ENCODE assay signal across 26 cellular contexts in the genomic region with DNA sequence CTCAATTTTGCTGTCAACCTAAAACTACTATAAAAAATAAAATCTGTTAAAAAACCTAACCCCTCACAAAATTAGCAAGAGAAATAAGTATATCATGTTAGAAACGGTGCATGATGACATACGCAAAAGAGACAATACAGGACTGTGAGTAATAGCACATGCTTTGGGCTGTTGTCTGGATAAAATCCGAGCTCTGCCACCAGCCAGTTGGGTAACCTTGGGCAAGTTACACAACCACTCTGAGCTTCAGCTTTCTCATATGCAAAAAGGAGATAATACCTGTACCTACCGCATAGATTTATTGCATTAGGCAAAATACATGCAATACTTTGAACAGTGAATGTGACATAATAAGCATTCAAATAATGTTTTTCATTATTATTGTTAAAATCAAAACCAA.
"Had no signal": no experiment of that assay in that cellular context is flagged by ENCODE, and none has a peak within 500 bp of the region (broad histone marks: within the 10 kb centered on the region; RNA-seq: fewer than 3 reads in every experiment).

No MANE protein-coding gene starts in this region.

- H3K4me3 ChIP-seq: SJCRH30, SK-N-MC had no signal

- H3K4me1 ChIP-seq: SJCRH30 had no signal

- H3K4me1 Mint-ChIP-seq: activated CD4-positive, alpha-beta T cell treated with anti-CD3 and anti-CD28 coated beads, Interleukin-2, amount 10 ng/mL, durations not matched to agents 24 days and 14 days; activated naive CD4-positive, alpha-beta T cell treated with anti-CD3 and anti-CD28 coated beads, Interleukin-2, amount 50 U/mL, for 24 hours; activated naive CD8-positive, alpha-beta T cell treated with anti-CD3 and anti-CD28 coated beads, Interleukin-2, amount 10 ng/mL, durations not matched to agents 7 days and 5 days; brain had no signal

- H3K27ac ChIP-seq: KMS-11, SJCRH30, SK-N-MC had no signal

- H3K4me2 ChIP-seq: KMS-11 had no signal

- H3K27me3 Mint-ChIP-seq: activated CD4-positive, alpha-beta T cell treated with anti-CD3 and anti-CD28 coated beads, Interleukin-2, amount 10 ng/mL, durations not matched to agents 24 days and 14 days; activated naive CD4-positive, alpha-beta T cell treated with anti-CD3 and anti-CD28 coated beads, Interleukin-2, amount 50 U/mL, for 24 hours; activated naive CD8-positive, alpha-beta T cell treated with anti-CD3 and anti-CD28 coated beads, Interleukin-2, amount 10 ng/mL, durations not matched to agents 7 days and 5 days; activated T-cell treated with anti-CD3 and anti-CD28 coated beads, Interleukin-2, amount 50 U/mL, for 24 hours had no signal

- H3K36me3 Mint-ChIP-seq: activated naive CD4-positive, alpha-beta T cell treated with anti-CD3 and anti-CD28 coated beads, Interleukin-2, amount 50 U/mL, for 24 hours; activated naive CD8-positive, alpha-beta T cell treated with anti-CD3 and anti-CD28 coated beads, Interleukin-2, amount 10 ng/mL, durations not matched to agents 7 days and 5 days; brain had no signal

- H3K4me3 Mint-ChIP-seq: activated CD4-positive, alpha-beta T cell treated with anti-CD3 and anti-CD28 coated beads, Interleukin-2, amount 10 ng/mL, durations not matched to agents 24 days and 14 days; activated CD8-positive, alpha-beta T cell treated with anti-CD3 and anti-CD28 coated beads, Interleukin-2, amount 10 ng/mL, durations not matched to agents 7 days and 5 days; activated naive CD4-positive, alpha-beta T cell treated with anti-CD3 and anti-CD28 coated beads, Interleukin-2, amount 50 U/mL, for 24 hours; activated naive CD8-positive, alpha-beta T cell treated with anti-CD3 and anti-CD28 coated beads, Interleukin-2, amount 10 ng/mL, durations not matched to agents 7 days and 5 days; activated T-cell treated with anti-CD3 and anti-CD28 coated beads, Interleukin-2, amount 50 U/mL, for 24 hours; brain; T-helper 2 cell treated with Interferon-gamma antibody and Interleukin-4, amounts not matched to agents 5 μg/mL and 100 μg/mL, for 36 hours had no signal

- H3K9me3 ChIP-seq: SJCRH30 had no signal

- H3K27ac Mint-ChIP-seq: activated CD4-positive, alpha-beta T cell treated with anti-CD3 and anti-CD28 coated beads, Interleukin-2, amount 10 ng/mL, durations not matched to agents 24 days and 14 days; activated CD8-positive, alpha-beta T cell treated with anti-CD3 and anti-CD28 coated beads, Interleukin-2, amount 10 ng/mL, durations not matched to agents 7 days and 5 days; activated naive CD4-positive, alpha-beta T cell treated with anti-CD3 and anti-CD28 coated beads, Interleukin-2, amount 50 U/mL, for 24 hours; activated naive CD8-positive, alpha-beta T cell treated with anti-CD3 and anti-CD28 coated beads, Interleukin-2, amount 10 ng/mL, durations not matched to agents 7 days and 5 days; activated T-cell treated with anti-CD3 and anti-CD28 coated beads, Interleukin-2, amount 50 U/mL, for 24 hours; activated T-helper 2 cell treated with anti-CD3 and anti-CD28 coated beads, Interferon-gamma antibody, Interleukin-2, Interleukin-4, amounts not matched to agents 10 μg/mL and 5 μg/mL and 100 μg/mL, durations not matched to agents 14 hours and 24 hours and 36 hours; brain; T-helper 2 cell treated with Interferon-gamma antibody and Interleukin-4, amounts not matched to agents 5 μg/mL and 100 μg/mL, for 36 hours had no signal

- H3K27me3 ChIP-seq: SJCRH30 had no signal

- H3K9me3 Mint-ChIP-seq: activated naive CD4-positive, alpha-beta T cell treated with anti-CD3 and anti-CD28 coated beads, Interleukin-2, amount 50 U/mL, for 24 hours; activated T-cell treated with anti-CD3 and anti-CD28 coated beads, Interleukin-2, amount 50 U/mL, for 24 hours; brain had no signal

- H3K36me3 ChIP-seq: SJCRH30 had no signal

- DNase-seq: activated CD4-positive, alpha-beta T cell treated with anti-CD3 and anti-CD28 coated beads, Interleukin-2, amount 10 ng/mL, durations not matched to agents 24 days and 14 days; activated CD4-positive, alpha-beta T cell treated with anti-CD3 and anti-CD28 coated beads, Interleukin-2, amount 50 U/mL, for 4 hours; activated CD8-positive, alpha-beta T cell treated with anti-CD3 and anti-CD28 coated beads, Interleukin-2, amount 10 ng/mL, durations not matched to agents 7 days and 5 days; activated gamma-delta T cell; activated naive CD4-positive, alpha-beta T cell treated with Interleukin-2 at 50 U/mL for 16 hours; activated naive CD8-positive, alpha-beta T cell treated with anti-CD3 and anti-CD28 coated beads, Interleukin-2, amount 10 ng/mL, durations not matched to agents 7 days and 5 days; activated T-cell treated with anti-CD3 and anti-CD28 coated beads, Interleukin-2, amount 50 U/mL, for 24 hours; anterior cingulate cortex; central memory CD4-positive, alpha-beta T cell; MV-4-11; NCI-H1092; NCI-H1436 treated with DMSO at 0.1 percent for 48 hours; NCI-H1694 treated with DMSO at 0.1 percent for 48 hours; NCI-H2029; NCI-H345; NCI-H524 treated with DMSO at 0.1 percent for 48 hours; NK-92 treated with Interleukin-12 subunit alpha and Interleukin-12 subunit beta, amount 100 ng/mL, for 24 hours; OCI-M1; SHP77; SJCRH30 had no signal

- H3K9ac ChIP-seq: KMS-11 had no signal
